In genomic region chr18:79698668-79699335, GRCh38 we compare ENCODE assay signal across 21 cellular contexts. TPM values are rescaled to one million over a fixed set of nuclear protein-coding genes. Genes with fewer than 3 reads are reported as not detected.
DNase-seq lines count a peak whose midpoint lies in the region; ATAC-seq and TF ChIP-seq lines count a peak whose summit lies in the region.
"Had no signal": no experiment of that assay in that cellular context is flagged by ENCODE, and none has a peak within 500 bp of the region (broad histone marks: within the 10 kb centered on the region; RNA-seq: fewer than 3 reads in every experiment).

No MANE protein-coding gene starts in this region.

- no peaks in the 10 kb centered on the region for H3K4me1 ChIP-seq in heart right ventricle
- peaks cover 0 to 14% (median 9%) of the 10 kb centered on the region in 4 donors for H3K4me1 ChIP-seq in transverse colon
- H3K4me1 ChIP-seq in esophagus muscularis mucosa = peaks cover 0 to under 1% (median 0%) of the 10 kb centered on the region in 4 donors
- H3K4me1 ChIP-seq: A549, body of pancreas had no signal

- in situ Hi-C loops in brain microvascular endothelial cell (cut with HindIII; ENCODE audit: low pct_ligation_motif_present, low sequenced_read_pairs) = no loop called here
- in situ Hi-C loops in transverse colon (cut with MboI; ENCODE audit: low pct_ligation_motif_present in 1 of 4, low pct_unique_long_range_greater_than_20kb in 1 of 4, low sequenced_read_pairs in 3 of 4) = no loop called here

- no peak for TF ChIP-seq CTCF in heart right ventricle (IDR thresholded peaks at IDR 0.05)
- TF ChIP-seq CTCF in brain microvascular endothelial cell (IDR thresholded peaks at IDR 0.05; ENCODE audit: low read depth, low read length, missing control alignments) = no peak
- no peak for TF ChIP-seq CTCF in transverse colon (IDR thresholded peaks at IDR 0.05)
- no peak for TF ChIP-seq CTCF in esophagus muscularis mucosa (IDR thresholded peaks at IDR 0.05)

- H3K27ac ChIP-seq in heart right ventricle = peak overlapping the region in 3 of 10 donors; percentile 5 to 22 (median 9)
- H3K27ac ChIP-seq in brain microvascular endothelial cell = no peak overlapping the region
- H3K27ac ChIP-seq in transverse colon = peak overlapping the region; percentile 1 to 63 (median 46)
- H3K27ac ChIP-seq in esophagus muscularis mucosa (replicated peaks in 1 of 4) = no peak overlapping the region
- H3K27ac ChIP-seq: A549, body of pancreas had no signal

- H3K9me3 ChIP-seq in heart right ventricle (peaks cover 0 to 6% (median 0%) of the 10 kb centered on the region in 11 donors), transverse colon (no peaks in the 10 kb centered on the region), esophagus muscularis mucosa (no peaks in the 10 kb centered on the region)
- H3K9me3 ChIP-seq: A549, body of pancreas had no signal

- H3K27me3 ChIP-seq in heart right ventricle (no peaks in the 10 kb centered on the region), brain microvascular endothelial cell (replicated peaks) (no peaks in the 10 kb centered on the region), transverse colon (no peaks in the 10 kb centered on the region), esophagus muscularis mucosa (no peaks in the 10 kb centered on the region)
- H3K27me3 ChIP-seq: body of pancreas had no signal

- 93 to 95% methylated on average over 14 of the region's 14 CpGs for WGBS in heart right ventricle, 2 donors
- WGBS in transverse colon (ENCODE audit: low coverage in 1 of 2), 2 donors = 44 to 78% methylated on average over 8 to 14 of the region's 14 CpGs
- WGBS in esophagus muscularis mucosa = 88% methylated on average over 12 of the region's 14 CpGs

- ATAC-seq in heart right ventricle = peak in 5 of 8 donors; percentile 22 to 62 (median 53)
- no peak for ATAC-seq in Right ventricle myocardium inferior
- ATAC-seq in left colon = peak; percentile 24
- ATAC-seq: A549, body of pancreas, left lobe of liver had no signal

- TF ChIP-seq POLR2A in transverse colon (IDR thresholded peaks at IDR 0.05) (no peak), esophagus muscularis mucosa (IDR thresholded peaks at IDR 0.05; ENCODE audit: low read depth) (no peak)

- no peak for TF ChIP-seq EP300 in transverse colon (IDR thresholded peaks at IDR 0.05; ENCODE audit: low read depth)
- no peak for TF ChIP-seq EP300 in esophagus muscularis mucosa (IDR thresholded peaks at IDR 0.05)

- H3K4me3 ChIP-seq in heart right ventricle (no peak overlapping the region), brain microvascular endothelial cell (ENCODE audit: low read depth, low read length) (no peak overlapping the region), transverse colon (no peak overlapping the region), esophagus muscularis mucosa (no peak overlapping the region)
- H3K4me3 ChIP-seq: A549, body of pancreas had no signal

- intact Hi-C loops in heart right ventricle (cut with DNase I) = no loop called here
- intact Hi-C loops in Right ventricle myocardium inferior (cut with DNase I) = no loop called here
- intact Hi-C loops in left colon (cut with DNase I, micrococcal nuclease) = no loop called here
- intact Hi-C loops in transverse colon (cut with DNase I; ENCODE audit: low total_unique reads) = no loop called here
- intact Hi-C loops in esophagus muscularis mucosa (cut with DNase I) = no loop called here

- H3K36me3 ChIP-seq in heart right ventricle (peaks cover 0 to 91% (median 23%) of the 10 kb centered on the region in 9 donors), brain microvascular endothelial cell (replicated peaks) (peaks cover 31% of the 10 kb centered on the region), transverse colon (peaks cover 0 to 24% (median 5%) of the 10 kb centered on the region in 4 donors), esophagus muscularis mucosa (peaks cover 46 to 77% (median 61%) of the 10 kb centered on the region in 4 donors)

- DNase-seq in heart right ventricle (no peak), Right ventricle myocardium inferior (ENCODE audit: missing footprints) (no peak), brain microvascular endothelial cell (peak; percentile 45), left colon (no peak), transverse colon (no peak), cortex of kidney (lab: John Stamatoyannopoulos, UW) (no peak), esophagus muscularis mucosa (ENCODE audit: extremely low spot score) (no peak)
- no peak for DNase-seq in activated CD4-positive, alpha-beta T cell treated with anti-CD3 and anti-CD28 coated beads, Interleukin-2, amount 50 U/mL, for 1 hour
- DNase-seq: activated CD4-positive, alpha-beta T cell treated with anti-CD3 and anti-CD28 coated beads for 4 hours; activated naive CD4-positive, alpha-beta T cell treated with anti-CD3 and anti-CD28 coated beads for 36 hours; body of pancreas; CD4-positive, alpha-beta memory T cell; HCEC 1CT; Kasumi-1; naive B cell; NCI-H1417 treated with DMSO at 0.1 percent for 48 hours; NCI-H2171 treated with DMSO at 0.1 percent for 48 hours; NCI-H82; trophoblast cell had no signal

RNA-seq across cellular contexts. Expression of gene CTDP1, which starts 19.2 kb away (rescaled TPM):
- total RNA-seq in heart right ventricle (10 to 100 TPM in 2 of 10 donors, 1 to 10 TPM in 8; 6.8 to 12.5 (median 9.3) TPM), Right ventricle myocardium inferior (8.4 TPM), left colon (10 to 100 TPM; 31.4 to 36.3 TPM), transverse colon (100 to 1,000 TPM in 1 of 4 donors, 10 to 100 TPM in 3; 30.6 to 120 (median 49.3) TPM), esophagus muscularis mucosa (10 to 100 TPM; 22.0 to 28.5 (median 24.5) TPM)
- polyA plus RNA-seq in heart right ventricle = 1 to 10 TPM; 7.6 to 9.9 TPM

Comparison
In these comparisons a context has a peak if more than half of its experiments do, and no peak if none do; other contexts are left out.
1. H3K27ac ChIP-seq: peak in transverse colon (4 of 4); none in brain microvascular endothelial cell (single experiment) and esophagus muscularis mucosa (0 of 4).